1 cellular context compared by ENCODE assay signal in genomic region chr11:15194671-15195415, GRCh38.
TF ChIP-seq lines count a peak whose summit lies in the region.

No MANE protein-coding gene starts in this region.

TF ChIP-seq in WTC11, 78 proteins besides CTCF, POLR2A, EP300 and RAD21 (continued from another document):
- TF ChIP-seq AFF4 (CRISPR knock-in tag; IDR thresholded peaks at IDR 0.05; ENCODE audit: borderline replicate concordance) (no peak), KAT7 (CRISPR knock-in tag; IDR thresholded peaks at IDR 0.05; ENCODE audit: borderline replicate concordance) (no peak), TEAD1 (CRISPR knock-in tag; IDR thresholded peaks at IDR 0.05) (no peak), ZNF263 (CRISPR knock-in tag; IDR thresholded peaks at IDR 0.05; ENCODE audit: low read depth) (no peak)
TF ChIP-seq in WTC11: peak in this region for 0.
